In genomic region chr3:197749601-197750395, GRCh38 we compare ENCODE assay signal across 8 cellular contexts. TPM values are rescaled to one million over a fixed set of nuclear protein-coding genes. Genes with fewer than 3 reads are reported as not detected.
A peak's percentile ranks its signal among the peaks of the same experiment; 100 is the strongest.
DNase-seq lines count a peak whose midpoint lies in the region; ATAC-seq and TF ChIP-seq lines count a peak whose summit lies in the region.

FYTTD1 (plus strand) TSS chr3:197749883; CDS start chr3:197749972, 89 bp downstream.

- H3K4me3 ChIP-seq in Jurkat, Clone E6-1 (ENCODE audit: low read length): peak within 1 kb of the TSS; percentile 77
- H3K4me3 ChIP-seq in PC-9 (peak within 1 kb of the TSS; percentile 79), mucosa of stomach (ENCODE audit: low read length) (peak within 1 kb of the TSS; percentile 73)

- TF ChIP-seq POLR2A in erythroblast (IDR thresholded peaks at IDR 0.05; ENCODE audit: low read length): peak; percentile 59

- H3K9ac ChIP-seq in mucosa of stomach (ENCODE audit: low read length): peak within 1 kb of the TSS; percentile 72

- intact Hi-C loops in PC-9 (cut with micrococcal nuclease; ENCODE audit: unreplicated experiment): loop anchor here (1.0 kb wide), 1 partner anchor 12 kb away; no protein-coding TSS in a partner anchor

- H3K36me3 ChIP-seq in PC-9 (ENCODE audit: low read depth) (no peaks in the 10 kb centered on the region), mucosa of stomach (ENCODE audit: control insufficient read depth, insufficient read depth, low read length) (no peaks in the 10 kb centered on the region)

- H3K4me1 ChIP-seq in PC-9 (replicated peaks; ENCODE audit: insufficient read depth): peaks cover 25% of the 10 kb centered on the region
- peaks cover 12% of the 10 kb centered on the region for H3K4me1 ChIP-seq in mucosa of stomach (ENCODE audit: control insufficient read depth, insufficient read depth, low read length)

- CTCF ChIA-PET in PC-9 (lab: Charles Lee): interaction anchor here (0.5 to 0.7 kb wide), 3 partner anchors 156 to 720 kb away, joined by 4 to 14 read pairs (median 5); partner anchors contain the start of gene MELTF

- peak within 1 kb of the TSS; percentile 98 for H2AFZ ChIP-seq in PC-9

- peak within 1 kb of the TSS; percentile 95 for H3K4me2 ChIP-seq in PC-9

- DNase-seq in DMS153 (lab: John Stamatoyannopoulos, UW) (peak; percentile 78), PC-9 (peak; percentile 72 to 96), erythroblast (lab: John Stamatoyannopoulos, UW) (peak; percentile 83 to 92)
- DNase-seq in Jurkat, Clone E6-1 (ENCODE audit: low read depth, low spot score): peak; percentile 68
- peak; percentile 93 for DNase-seq in activated T-cell treated with anti-CD3 and anti-CD28 coated beads, Interleukin-2, amount 50 U/mL, for 1 hour
- peak; percentile 89 for DNase-seq in stimulated activated CD8-positive, alpha-beta memory T cell treated with anti-CD3 and anti-CD28 coated beads, Interleukin-4, amount 100 ng/mL, for 48 hours

- H3K79me2 ChIP-seq in PC-9 (ENCODE audit: low read depth): peaks cover 43% of the 10 kb centered on the region

- peak; percentile 41 for TF ChIP-seq CTCF in PC-9 (conservative IDR thresholded peaks at IDR 0.05)

- H3F3A ChIP-seq in PC-9 (ENCODE audit: insufficient read depth, low read depth): peaks cover 59% of the 10 kb centered on the region

- no peaks in the 10 kb centered on the region for H3K9me3 ChIP-seq in PC-9 (ENCODE audit: insufficient read depth, low read depth)
- H3K9me3 ChIP-seq in mucosa of stomach (ENCODE audit: control insufficient read depth, low read length): no peaks in the 10 kb centered on the region

- peak within 1 kb of the TSS; percentile 76 for H3K27ac ChIP-seq in PC-9

- peak; percentile 68 for ATAC-seq in GM21529 (IDR thresholded peaks at IDR 0.05; ENCODE audit: unreplicated experiment)

- BruUV-seq in PC-9 (replicated peaks; lab: Mats Ljungman, UMichigan): no TSS peak

- no peaks in the 10 kb centered on the region for H3K9me2 ChIP-seq in PC-9 (ENCODE audit: insufficient read depth)

- H3K27me3 ChIP-seq in PC-9 (ENCODE audit: insufficient read depth, low read depth) (no peaks in the 10 kb centered on the region), mucosa of stomach (ENCODE audit: control insufficient read depth, insufficient read depth, low read length) (no peaks in the 10 kb centered on the region)

- peaks cover 42% of the 10 kb centered on the region for H4K20me1 ChIP-seq in PC-9 (ENCODE audit: insufficient read depth)

- POLR2A ChIA-PET in PC-9 (lab: Charles Lee; ENCODE audit: unreplicated experiment): no interaction called here

RNA-seq across cellular contexts. Expression of gene FYTTD1, which starts in this region (rescaled TPM):
- 44.3 TPM for polyA plus RNA-seq in Jurkat, Clone E6-1 (2012; ENCODE audit: insufficient read depth, insufficient read length)
- total RNA-seq in PC-9 (2021): 75.4 and 78.3 TPM in 2 replicates

Comparison
In these comparisons a context has a peak if more than half of its experiments do, and no peak if none do; other contexts are left out.
1. Peak in every context shown above with its lines: DNase-seq, ATAC-seq, H3K4me3 ChIP-seq and H3K27ac ChIP-seq.